22 cellular contexts compared by ENCODE assay signal in genomic region chr22:27242917-27243589, GRCh38.
A peak's percentile ranks its signal among the peaks of the same experiment; 100 is the strongest.
DNase-seq lines count a peak whose midpoint lies in the region; ATAC-seq, FAIRE-seq and TF ChIP-seq lines count a peak whose summit lies in the region.
"Had no signal": no experiment of that assay in that cellular context is flagged by ENCODE, and none has a peak within 500 bp of the region (broad histone marks: within the 10 kb centered on the region; RNA-seq: fewer than 3 reads in every experiment).

No MANE protein-coding gene starts in this region.

- H3K27ac Mint-ChIP-seq in astrocyte (ENCODE audit: unreplicated experiment) (no peak overlapping the region), nephron (peak overlapping the region; percentile 54 to 88 (median 78))
- H3K27ac Mint-ChIP-seq: B cell; CD4-positive, alpha-beta T cell had no signal

- H3K4me3 ChIP-seq in astrocyte (ENCODE audit: insufficient read depth, low read depth, low read length), result no peak overlapping the region
- no peak overlapping the region for H3K4me3 ChIP-seq in epithelial cell of esophagus (ENCODE audit: low read length)
- no peak overlapping the region for H3K4me3 ChIP-seq in stomach
- no peak overlapping the region for H3K4me3 ChIP-seq in dorsolateral prefrontal cortex

- H3K4me1 ChIP-seq in astrocyte (ENCODE audit: insufficient read depth, low read length), result peaks cover 32% of the 10 kb centered on the region
- H3K4me1 ChIP-seq in stomach, result peaks cover 0 to 51% (median 22%) of the 10 kb centered on the region in 4 donors

- no peak overlapping the region for H2AFZ ChIP-seq in astrocyte (ENCODE audit: low read depth, low read length)

- H3K4me1 Mint-ChIP-seq in astrocyte (ENCODE audit: low read depth, unreplicated experiment) (peaks cover 24% of the 10 kb centered on the region), nephron (peaks cover 71% of the 10 kb centered on the region)
- H3K4me1 Mint-ChIP-seq: B cell had no signal

- DNase-seq in astrocyte (ENCODE audit: low read depth) (no peak), epithelial cell of esophagus (ENCODE audit: low read depth) (peak; percentile 48), stomach (peak; percentile 38), dorsolateral prefrontal cortex (no peak), SW 1271 (lab: John Stamatoyannopoulos, UW) (no peak)
- DNase-seq: CD4-positive, alpha-beta T cell; DMS79 treated with DMSO at 0.1 percent for 48 hours; IMR-90; Kasumi-1; NCI-H1417; NCI-H2029 treated with DMSO at 0.1 percent for 48 hours; NCI-H510A; NCI-H82; Right ventricle myocardium superior had no signal

- intact Hi-C loops in stomach (cut with DNase I; ENCODE audit: low total_unique reads), result no loop called here
- intact Hi-C loops in dorsolateral prefrontal cortex (cut with DNase I), result no loop called here

- H3K27ac ChIP-seq in astrocyte (ENCODE audit: low read depth, low read length) (peak overlapping the region; percentile 73), stomach (no peak overlapping the region), dorsolateral prefrontal cortex (no peak overlapping the region)

- no peak for TF ChIP-seq EP300 in stomach (IDR thresholded peaks at IDR 0.05)

- ATAC-seq in HG02759 (IDR thresholded peaks at IDR 0.05; ENCODE audit: unreplicated experiment), result no peak
- ATAC-seq: Panc1 had no signal

- H3K9me3 Mint-ChIP-seq in astrocyte (ENCODE audit: unreplicated experiment) (peaks cover 2% of the 10 kb centered on the region), nephron (no peaks in the 10 kb centered on the region)

- no peak overlapping the region for H3K4me2 ChIP-seq in astrocyte (ENCODE audit: low read length)

- H4K20me1 ChIP-seq in astrocyte (ENCODE audit: insufficient read depth, low read length), result no peaks in the 10 kb centered on the region

- H3K27me3 Mint-ChIP-seq in astrocyte (ENCODE audit: low read depth, unreplicated experiment) (peaks cover 2% of the 10 kb centered on the region), nephron (ENCODE audit: low read depth) (no peaks in the 10 kb centered on the region)
- H3K27me3 Mint-ChIP-seq: B cell had no signal

- 28 to 46% (median 35%) methylated on average over 12 of the region's 12 CpGs for WGBS in stomach, 5 donors

- no peak for TF ChIP-seq POLR2A in stomach (IDR thresholded peaks at IDR 0.05)

- H3K9ac ChIP-seq in astrocyte (ENCODE audit: low read length), result peak overlapping the region; percentile 58

- H3K4me3 Mint-ChIP-seq in astrocyte (ENCODE audit: unreplicated experiment) (no peak overlapping the region), nephron (no peak overlapping the region)
- H3K4me3 Mint-ChIP-seq: B cell; CD4-positive, alpha-beta T cell had no signal

- TF ChIP-seq CTCF in astrocyte (IDR thresholded peaks at IDR 0.05; ENCODE audit: insufficient read depth, low read depth, low read length) (no peak), epithelial cell of esophagus (IDR thresholded peaks at IDR 0.05; ENCODE audit: insufficient read depth, low read depth, low read length, missing control alignments) (no peak), nephron (IDR thresholded peaks at IDR 0.05; ENCODE audit: unreplicated experiment in 3 of 3) (no peak), stomach (IDR thresholded peaks at IDR 0.05) (no peak), dorsolateral prefrontal cortex (IDR thresholded peaks at IDR 0.05 in 54 of 56, conservative IDR thresholded peaks at IDR 0.05 in 2 of 56; ENCODE audit: low read depth in 1 of 56, partially characterized antibody in 56 of 56) (no peak)

- H3K36me3 ChIP-seq in astrocyte (ENCODE audit: insufficient read depth, low read length) (no peaks in the 10 kb centered on the region), stomach (no peaks in the 10 kb centered on the region)

- FAIRE-seq in astrocyte (lab: Jason Lieb, UNC), result no peak
- FAIRE-seq: D721Med, G401.6, GM12892, GM19239 had no signal

- H3K79me2 ChIP-seq in astrocyte (ENCODE audit: insufficient read depth, low read length), result no peaks in the 10 kb centered on the region

- H3K27me3 ChIP-seq in astrocyte (ENCODE audit: insufficient read depth, low read length) (no peaks in the 10 kb centered on the region), stomach (no peaks in the 10 kb centered on the region), dorsolateral prefrontal cortex (peaks cover 0 to 3% (median 0%) of the 10 kb centered on the region in 45 donors)

- H3K36me3 Mint-ChIP-seq in astrocyte (ENCODE audit: low read depth, unreplicated experiment) (peaks cover 2% of the 10 kb centered on the region), nephron (ENCODE audit: low read depth) (no peaks in the 10 kb centered on the region)

- H3K9me3 ChIP-seq in astrocyte (ENCODE audit: insufficient read depth, low read depth, low read length) (peaks cover 3% of the 10 kb centered on the region), stomach (peaks cover 0 to 3% (median 0%) of the 10 kb centered on the region in 4 donors)

Comparison
In these comparisons a context has a peak if more than half of its experiments do, and no peak if none do; other contexts are left out.
1. DNase-seq: peak in epithelial cell of esophagus (single experiment) and stomach (single experiment); none in astrocyte (single experiment), dorsolateral prefrontal cortex (0 of 10) and SW 1271 (0 of 2).